In the genomic region with DNA sequence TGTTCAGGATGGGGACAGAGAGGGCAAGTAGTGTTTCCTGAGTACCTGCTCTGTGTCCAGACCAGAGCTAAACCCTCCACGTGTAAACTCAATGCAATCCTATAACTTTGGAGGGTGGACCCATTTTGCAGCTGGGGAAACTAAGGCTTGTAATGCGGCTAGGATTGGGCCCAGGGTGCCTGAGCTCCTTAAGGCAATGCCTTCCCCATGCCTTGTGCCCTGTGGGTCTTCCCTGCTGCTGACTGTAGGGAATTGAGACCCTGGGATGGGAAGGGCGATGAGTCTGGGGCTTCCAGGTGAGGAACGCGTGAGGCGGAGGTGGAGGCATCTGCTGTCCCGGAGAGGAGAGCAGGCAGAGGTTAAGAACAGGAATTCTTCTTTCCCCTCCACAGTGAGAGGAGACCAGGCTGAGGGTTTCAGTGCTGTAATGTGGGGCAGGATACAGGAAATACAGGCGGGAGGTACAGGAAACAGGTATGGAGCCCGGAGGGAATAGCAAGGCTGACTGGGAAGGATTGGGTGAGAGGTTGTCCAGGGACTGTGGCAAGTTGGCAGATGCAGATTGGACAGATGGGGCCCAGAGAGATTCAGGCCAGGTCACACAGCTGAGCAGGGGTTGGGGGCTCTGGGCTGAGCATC, we compare ENCODE assay signal across 11 cellular contexts. TPM values are rescaled to one million over a fixed set of nuclear protein-coding genes. Genes with fewer than 3 reads are reported as not detected.
DNase-seq lines count a peak whose midpoint lies in the region; ATAC-seq and TF ChIP-seq lines count a peak whose summit lies in the region.
"Had no signal": no experiment of that assay in that cellular context is flagged by ENCODE, and none has a peak within 500 bp of the region (broad histone marks: within the 10 kb centered on the region; RNA-seq: fewer than 3 reads in every experiment).

No MANE protein-coding gene starts in this region.

- peak overlapping the region; percentile 88; the same call in 1 of the 2 replicates for H3K4me2 ChIP-seq in DOHH2 (ENCODE audit: low read length)

- POLR2A ChIA-PET in activated naive CD8-positive, alpha-beta T cell treated with anti-CD3 and anti-CD28 coated beads, Interleukin-2, amount 10 ng/mL, durations not matched to agents 7 days and 5 days (lab: Charles Lee): interaction anchor here (0.5 to 1.7 kb wide), 2 partner anchors 11 to 60 kb away, joined by 3 to 4 read pairs; no protein-coding TSS in a partner anchor

- no peak overlapping the region for H3K4me3 ChIP-seq in DOHH2 (ENCODE audit: low read length)

- H3K9me3 Mint-ChIP-seq in activated naive CD8-positive, alpha-beta T cell treated with anti-CD3 and anti-CD28 coated beads, Interleukin-2, amount 10 ng/mL, durations not matched to agents 7 days and 5 days: no peaks in the 10 kb centered on the region
- H3K9me3 Mint-ChIP-seq in osteocyte (ENCODE audit: unreplicated experiment): no peaks in the 10 kb centered on the region

- H3K9me3 ChIP-seq in DOHH2 (ENCODE audit: control insufficient read depth, insufficient read depth, low read length): no peaks in the 10 kb centered on the region

- no peaks in the 10 kb centered on the region for H3K27me3 ChIP-seq in DOHH2 (ENCODE audit: control insufficient read depth, low read length)

- H3K27ac Mint-ChIP-seq in activated naive CD8-positive, alpha-beta T cell treated with anti-CD3 and anti-CD28 coated beads, Interleukin-2, amount 10 ng/mL, durations not matched to agents 7 days and 5 days: peak overlapping the region; percentile 81
- no peak overlapping the region for H3K27ac Mint-ChIP-seq in osteocyte (ENCODE audit: unreplicated experiment)

- H3K36me3 ChIP-seq in DOHH2 (ENCODE audit: control insufficient read depth, low read length): no peaks in the 10 kb centered on the region

- H3K4me3 Mint-ChIP-seq in activated naive CD8-positive, alpha-beta T cell treated with anti-CD3 and anti-CD28 coated beads, Interleukin-2, amount 10 ng/mL, durations not matched to agents 7 days and 5 days: peak overlapping the region; percentile 36
- no peak overlapping the region for H3K4me3 Mint-ChIP-seq in osteocyte (ENCODE audit: unreplicated experiment)

- H3K4me1 Mint-ChIP-seq in activated naive CD8-positive, alpha-beta T cell treated with anti-CD3 and anti-CD28 coated beads, Interleukin-2, amount 10 ng/mL, durations not matched to agents 7 days and 5 days: peaks cover 40% of the 10 kb centered on the region
- H3K4me1 Mint-ChIP-seq in osteocyte (ENCODE audit: unreplicated experiment): peaks cover 4% of the 10 kb centered on the region

- no peaks in the 10 kb centered on the region for H3K79me2 ChIP-seq in DOHH2 (ENCODE audit: control insufficient read depth, low read length)

- no peaks in the 10 kb centered on the region for H3K9me2 ChIP-seq in DOHH2 (replicated peaks; ENCODE audit: control insufficient read depth, low read length)

- no peak for DNase-seq in activated naive CD8-positive, alpha-beta T cell treated with anti-CD3 and anti-CD28 coated beads, Interleukin-2, amount 10 ng/mL, durations not matched to agents 7 days and 5 days
- peak; percentile 29 to 64 for DNase-seq in lung microvascular endothelial cell (ENCODE audit: low read depth in 2 of 2)
- DNase-seq in osteocyte (ENCODE audit: extremely low spot score, unreplicated experiment): no peak
- no peak for DNase-seq in NCI-H748 (lab: John Stamatoyannopoulos, UW; ENCODE audit: unreplicated experiment)
- no peak for DNase-seq in stimulated activated naive CD4-positive, alpha-beta T cell (lab: John Stamatoyannopoulos, UW)

- H3K36me3 Mint-ChIP-seq in activated naive CD8-positive, alpha-beta T cell treated with anti-CD3 and anti-CD28 coated beads, Interleukin-2, amount 10 ng/mL, durations not matched to agents 7 days and 5 days: peaks cover 6% of the 10 kb centered on the region
- peaks cover 4% of the 10 kb centered on the region for H3K36me3 Mint-ChIP-seq in osteocyte (ENCODE audit: unreplicated experiment)

- H3K4me1 ChIP-seq in DOHH2 (ENCODE audit: control insufficient read depth, low read length): peaks cover 22% of the 10 kb centered on the region

- H4K20me1 ChIP-seq in DOHH2 (ENCODE audit: control insufficient read depth, insufficient read depth, low read depth, low read length): no peaks in the 10 kb centered on the region

- H3K27ac ChIP-seq in 22Rv1 (no peak overlapping the region; the same call in 1 of the 2 replicates), DOHH2 (ENCODE audit: low read depth, low read length) (no peak overlapping the region)
- H3K27ac ChIP-seq: C4-2B had no signal

- TF ChIP-seq CTCF in 22Rv1 (IDR thresholded peaks at IDR 0.05): peak; percentile 55
- TF ChIP-seq CTCF in DOHH2 (IDR thresholded peaks at IDR 0.05; ENCODE audit: low read depth, low read length, poor library complexity, severe bottlenecking): peak; percentile 45
- TF ChIP-seq CTCF in osteocyte (IDR thresholded peaks at IDR 0.05): no peak

- no peaks in the 10 kb centered on the region for H3K27me3 Mint-ChIP-seq in activated naive CD8-positive, alpha-beta T cell treated with anti-CD3 and anti-CD28 coated beads, Interleukin-2, amount 10 ng/mL, durations not matched to agents 7 days and 5 days
- no peaks in the 10 kb centered on the region for H3K27me3 Mint-ChIP-seq in osteocyte (ENCODE audit: unreplicated experiment)

- ATAC-seq in activated naive CD8-positive, alpha-beta T cell treated with anti-CD3 and anti-CD28 coated beads, Interleukin-2, amount 10 ng/mL, durations not matched to agents 7 days and 5 days (ENCODE audit: low read depth): no peak
- no peak for ATAC-seq in GM18519 (IDR thresholded peaks at IDR 0.05; ENCODE audit: low FRiP score, unreplicated experiment)

- no peaks in the 10 kb centered on the region; the same call in 1 of the 2 replicates for H3F3A ChIP-seq in DOHH2 (ENCODE audit: control insufficient read depth, insufficient read depth)

RNA-seq across cellular contexts. Expression of gene SLC27A1, which starts 19.2 kb away (rescaled TPM):
- total RNA-seq in activated naive CD8-positive, alpha-beta T cell treated with anti-CD3 and anti-CD28 coated beads, Interleukin-2, amount 10 ng/mL, durations not matched to agents 7 days and 5 days: 1 to 10 TPM; 8.4 to 9.8 TPM
- 12.6 and 22.2 TPM in 2 replicates for total RNA-seq in lung microvascular endothelial cell
- total RNA-seq in osteocyte: 12.5 and 14.8 TPM in 2 replicates

RNA-seq across cellular contexts. Expression of gene PGLS, which starts 21.9 kb away (rescaled TPM):
- 10 to 100 TPM; 85.4 to 90.3 TPM for total RNA-seq in activated naive CD8-positive, alpha-beta T cell treated with anti-CD3 and anti-CD28 coated beads, Interleukin-2, amount 10 ng/mL, durations not matched to agents 7 days and 5 days
- total RNA-seq in lung microvascular endothelial cell (46.4 and 67.5 TPM in 2 replicates), osteocyte (112 and 115 TPM in 2 replicates)

RNA-seq across cellular contexts. Expression of gene NXNL1, which starts 28.8 kb away (rescaled TPM):
- not detected for total RNA-seq in activated naive CD8-positive, alpha-beta T cell treated with anti-CD3 and anti-CD28 coated beads, Interleukin-2, amount 10 ng/mL, durations not matched to agents 7 days and 5 days
- total RNA-seq in lung microvascular endothelial cell (not detected in 2 replicates), osteocyte (not detected in 2 replicates)
- total RNA-seq: posterior vena cava; T-helper 1 cell treated with Interleukin-12 subunit alpha and Interleukin-12 subunit beta and Interleukin-4 antibody, amounts not matched to agents 30 ng/mL and 1 ng/mL, for 36 hours had no signal

RNA-seq across cellular contexts. Expression of gene TMEM221, which starts 41.0 kb away (rescaled TPM):
- not detected for total RNA-seq in activated naive CD8-positive, alpha-beta T cell treated with anti-CD3 and anti-CD28 coated beads, Interleukin-2, amount 10 ng/mL, durations not matched to agents 7 days and 5 days
- total RNA-seq in lung microvascular endothelial cell: not detected in 2 replicates
- 0.30 and 0.55 TPM in 2 replicates for total RNA-seq in osteocyte
- total RNA-seq: T-helper 1 cell treated with Interleukin-12 subunit alpha and Interleukin-12 subunit beta and Interleukin-4 antibody, amounts not matched to agents 30 ng/mL and 1 ng/mL, for 36 hours had no signal

Comparison
In these comparisons a context has a peak if more than half of its experiments do, and no peak if none do; other contexts are left out.
1. DNase-seq: peak in lung microvascular endothelial cell (2 of 2); none in activated naive CD8-positive, alpha-beta T cell treated with anti-CD3 and anti-CD28 coated beads, Interleukin-2, amount 10 ng/mL, durations not matched to agents 7 days and 5 days (single experiment), osteocyte (single experiment), NCI-H748 (single experiment) and stimulated activated naive CD4-positive, alpha-beta T cell (0 of 6).